ENCODE assay signal across 20 cellular contexts in the genomic region with DNA sequence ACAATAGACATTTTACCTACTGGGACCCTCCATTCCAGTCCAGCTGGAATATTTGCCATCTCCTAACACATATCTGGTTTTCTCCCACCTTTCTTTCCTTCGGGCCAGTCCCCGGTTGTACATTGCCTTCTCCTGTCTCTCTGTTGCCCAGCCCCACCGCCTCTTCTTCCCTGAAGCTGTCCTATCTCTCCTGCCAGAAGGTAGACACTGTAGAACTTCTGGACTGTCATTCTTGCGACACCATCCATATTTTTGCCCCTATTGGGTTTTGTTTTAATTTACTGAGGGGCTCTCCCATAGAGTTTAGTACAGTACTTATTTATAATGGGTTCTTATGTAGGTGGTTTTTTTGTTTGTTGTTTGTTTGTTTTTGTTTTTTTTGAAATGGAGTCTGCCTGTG. TPM values are rescaled to one million over a fixed set of nuclear protein-coding genes. Genes with fewer than 3 reads are reported as not detected.
DNase-seq lines count a peak whose midpoint lies in the region; ATAC-seq, FAIRE-seq and TF ChIP-seq lines count a peak whose summit lies in the region.
"Had no signal": no experiment of that assay in that cellular context is flagged by ENCODE, and none has a peak within 500 bp of the region (broad histone marks: within the 10 kb centered on the region; RNA-seq: fewer than 3 reads in every experiment).

No MANE protein-coding gene starts in this region.

- BruUV-seq in HepG2 (replicated peaks; lab: Mats Ljungman, UMichigan) = no TSS peak

- H3K9ac ChIP-seq in HepG2 (ENCODE audit: insufficient read depth, low read depth, low read length) = no peak overlapping the region

- no peak for TF ChIP-seq RAD21 in HepG2 (CRISPR knock-in tag; IDR thresholded peaks at IDR 0.05)

- DNase-seq in HepG2 (ENCODE audit: low spot score) (no peak), right lobe of liver (no peak), type B pancreatic cell (ENCODE audit: extremely low spot score, unreplicated experiment) (no peak), G401 (ENCODE audit: low spot score) (no peak), epidermal melanocyte (ENCODE audit: insufficient read length, low spot score) (no peak)
- DNase-seq: COR-L47; GF-D8; H9; NCI-H1105 treated with DMSO at 0.1 percent for 48 hours; NCI-H1694; NCI-H2081 treated with DMSO at 0.1 percent for 48 hours; NCI-H510A; NCI-H748 treated with DMSO at 0.1 percent for 48 hours; NK-92 treated with Interleukin-12 subunit alpha and Interleukin-12 subunit beta, amount 100 ng/mL, for 24 hours; Right ventricle myocardium superior had no signal

- H3K36me3 ChIP-seq in HepG2 (replicated peaks in 1 of 2; ENCODE audit: control insufficient read depth in 1 of 2, insufficient read depth in 2 of 2, low read length in 2 of 2) (no peaks in the 10 kb centered on the region; a peak in 1 of 5 replicates), right lobe of liver (no peaks in the 10 kb centered on the region)

- H3K9me3 Mint-ChIP-seq in nephron (no peaks in the 10 kb centered on the region), type B pancreatic cell (no peaks in the 10 kb centered on the region)
- H3K9me3 Mint-ChIP-seq: H9 had no signal

- H3K27me3 Mint-ChIP-seq in nephron (ENCODE audit: low read depth) (peaks cover 3% of the 10 kb centered on the region), type B pancreatic cell (no peaks in the 10 kb centered on the region)

- H3K79me2 ChIP-seq in HepG2 (ENCODE audit: insufficient read depth, low read length) = peaks cover 88% of the 10 kb centered on the region

- TF ChIP-seq EP300 in HepG2 (IDR thresholded peaks at IDR 0.05; ENCODE audit: low read depth in 2 of 2, low read length in 2 of 2) (no peak), HepG2 (CRISPR knock-in tag; IDR thresholded peaks at IDR 0.05; ENCODE audit: borderline replicate concordance) (no peak)

- no peaks in the 10 kb centered on the region for H3K9me3 ChIP-seq in HepG2 (ENCODE audit: low read length)
- H3K9me3 ChIP-seq in right lobe of liver = no peaks in the 10 kb centered on the region

- WGBS in HepG2 (ENCODE audit: low lambda C conversion rate) = 93% methylated on average over 4 of the region's 4 CpGs
- 88% methylated on average over 4 of the region's 4 CpGs for WGBS in right lobe of liver (ENCODE audit: insufficient coverage, low coverage, low lambda C conversion rate, missing lambda C conversion rate)

- no peak for FAIRE-seq in HepG2 (lab: Jason Lieb, UNC)
- FAIRE-seq: GM12878, GM19239, HTR-8/SVneo had no signal

- ATAC-seq in HepG2 (no peak), right lobe of liver (no peak)
- ATAC-seq: GM12878 had no signal

- peaks cover 5% of the 10 kb centered on the region for H3K36me3 Mint-ChIP-seq in nephron (ENCODE audit: low read depth)
- peaks cover 8% of the 10 kb centered on the region for H3K36me3 Mint-ChIP-seq in type B pancreatic cell

- H3K4me3 Mint-ChIP-seq in nephron (peak overlapping the region; percentile 46 to 60 (median 48)), type B pancreatic cell (peak overlapping the region; percentile 52)
- H3K4me3 Mint-ChIP-seq: H9 had no signal

- H3K4me1 Mint-ChIP-seq in nephron (peaks cover 62% of the 10 kb centered on the region), type B pancreatic cell (ENCODE audit: unreplicated experiment) (peaks cover 32% of the 10 kb centered on the region)

- POLR2A ChIA-PET in HepG2 (lab: Yijun Ruan, JAX) = interaction anchor here (3.1 to 3.5 kb wide), 2 partner anchors 8 to 20 kb away, joined by 14 to 31 read pairs; no protein-coding TSS in a partner anchor

- peak overlapping the region; percentile 27 to 73 (median 65) for H3K27ac Mint-ChIP-seq in nephron
- no peak overlapping the region for H3K27ac Mint-ChIP-seq in type B pancreatic cell

- H3K4me2 ChIP-seq in HepG2 (ENCODE audit: low read depth, low read length) = no peak overlapping the region

- intact Hi-C loops in HepG2 (cut with micrococcal nuclease; ENCODE audit: unreplicated experiment) (no loop called here), right lobe of liver (cut with DNase I) (no loop called here)

- in situ Hi-C loops in HepG2 (cut with HindIII; ENCODE audit: extremely low pct_ligation_motif_present, low pct_unique_long_range_greater_than_20kb) = no loop called here
- in situ Hi-C loops in G401 (cut with HindIII; ENCODE audit: low sequenced_read_pairs) = no loop called here

- H3K4me3 ChIP-seq in HepG2 (replicated peaks in 1 of 3; ENCODE audit: insufficient read depth in 1 of 3, low read depth in 2 of 3, low read length in 3 of 3) (no peak overlapping the region), right lobe of liver (no peak overlapping the region)
- H3K4me3 ChIP-seq: GM12878 had no signal

- H4K20me1 ChIP-seq in HepG2 (ENCODE audit: insufficient read depth, low read length) = peaks cover 8% of the 10 kb centered on the region

- H3K4me1 ChIP-seq in HepG2 (ENCODE audit: insufficient read depth, low read length) = peaks cover 62% of the 10 kb centered on the region
- H3K4me1 ChIP-seq in right lobe of liver = peaks cover 0 to 2% (median 0%) of the 10 kb centered on the region in 4 donors

- TF ChIP-seq CTCF in HepG2 (CRISPR knock-in tag; IDR thresholded peaks at IDR 0.05) (no peak), right lobe of liver (IDR thresholded peaks at IDR 0.05) (no peak), nephron (IDR thresholded peaks at IDR 0.05; ENCODE audit: unreplicated experiment in 3 of 3) (no peak), type B pancreatic cell (conservative IDR thresholded peaks at IDR 0.05) (no peak)

- CTCF ChIA-PET in HepG2 (lab: Yijun Ruan, JAX; ENCODE audit: low intra/inter-chr PET ratio, low total read pairs) = no interaction called here

- TF ChIP-seq POLR2A in HepG2 (IDR thresholded peaks at IDR 0.05; ENCODE audit: insufficient read depth in 1 of 2, low read depth in 2 of 2, low read length in 2 of 2) = no peak
- TF ChIP-seq POLR2A in right lobe of liver (IDR thresholded peaks at IDR 0.05) = no peak

- no peaks in the 10 kb centered on the region; a peak in 1 of 5 replicates for H3K27me3 ChIP-seq in HepG2 (ENCODE audit: control insufficient read depth in 1 of 2, insufficient read depth in 2 of 2, low read length in 2 of 2)
- H3K27me3 ChIP-seq in right lobe of liver = no peaks in the 10 kb centered on the region

- no peak overlapping the region for H2AFZ ChIP-seq in HepG2 (ENCODE audit: low read length)

- H3K27ac ChIP-seq in HepG2 (ENCODE audit: extremely low read length, insufficient read depth, low read length) (no peak overlapping the region), right lobe of liver (no peak overlapping the region)
- H3K27ac ChIP-seq: 22Rv1 had no signal

RNA-seq across cellular contexts. Expression of a gene that starts 4.9 kb away (rescaled TPM):
- total RNA-seq in HepG2 (2016; rRNA removed; fragmentation: Illumina TruSeq; extraction: Trizol) = 48.5 and 99.8 TPM in 2 replicates
- total RNA-seq in HepG2 (2016; cell fraction: cytosol; rRNA removed; fragmentation: Illumina TruSeq; extraction: Trizol; ENCODE audit: low read depth) = 16.1 and 17.5 TPM in 2 replicates
- total RNA-seq in HepG2 (2016; cell fraction: insoluble cytoplasmic fraction; rRNA removed; fragmentation: Illumina TruSeq; extraction: Trizol) = 42.2 and 99.6 TPM in 2 replicates
- total RNA-seq in HepG2 (2016; cell fraction: membrane; rRNA removed; fragmentation: Illumina TruSeq; extraction: Trizol) = 29.0 and 31.7 TPM in 2 replicates
- total RNA-seq in HepG2 (2016; cell fraction: nucleus; rRNA removed; fragmentation: Illumina TruSeq; extraction: Trizol) = 111 and 135 TPM in 2 replicates
- polyA plus RNA-seq in HepG2 (2011; rRNA removed) = 98.5 and 116 TPM in 2 replicates
- 75.5 and 97.3 TPM in 2 replicates for polyA plus RNA-seq in HepG2 (2011; cell fraction: cytosol; rRNA removed)
- polyA plus RNA-seq in HepG2 (2011; cell fraction: nucleus; rRNA removed) = 240 and 289 TPM in 2 replicates
- polyA plus RNA-seq in HepG2 (2012) = 93.9 and 95.7 TPM in 2 replicates
- polyA plus RNA-seq in HepG2 (2016; cell fraction: cytosol; fragmentation: Illumina TruSeq; extraction: Trizol; ENCODE audit: low read depth) = 6.8 and 7.3 TPM in 2 replicates
- 34.4 and 38.1 TPM in 2 replicates for polyA plus RNA-seq in HepG2 (2016; cell fraction: insoluble cytoplasmic fraction; fragmentation: Illumina TruSeq; extraction: Trizol; ENCODE audit: low read depth)
- polyA plus RNA-seq in HepG2 (2016; cell fraction: membrane; fragmentation: Illumina TruSeq; extraction: Trizol; ENCODE audit: low read depth) = 12.8 and 15.4 TPM in 2 replicates
- 220 and 224 TPM in 2 replicates for polyA plus RNA-seq in HepG2 (2016; cell fraction: nucleus; fragmentation: Illumina TruSeq; extraction: Trizol; ENCODE audit: insufficient read depth, low read depth)
- polyA minus RNA-seq in HepG2 (2011; rRNA and poly(A)+ RNA removed; ENCODE audit: low replicate concordance) = 0.19 and 231 TPM in 2 replicates
- polyA minus RNA-seq in HepG2 (2011; cell fraction: cytosol; rRNA and poly(A)+ RNA removed) = 83.9 and 88.1 TPM in 2 replicates
- polyA minus RNA-seq in HepG2 (2011; cell fraction: nucleus; rRNA and poly(A)+ RNA removed) = 66.0 and 71.1 TPM in 2 replicates
- total RNA-seq in right lobe of liver = 1 to 10 TPM in 3 of 6 experiments, under 1 TPM in 3; 0.55 to 1.8 (median 0.99) TPM
- 115 and 155 TPM in 2 replicates for total RNA-seq in type B pancreatic cell (ENCODE audit: low replicate concordance)
- 237 and 257 TPM in 2 replicates for total RNA-seq in G401 (2014; rRNA removed; shearing (Covaris generic))

RNA-seq across cellular contexts. Expression of a gene that starts 21.6 kb away (rescaled TPM):
- 45.4 and 45.8 TPM in 2 replicates for total RNA-seq in HepG2 (2016; rRNA removed; fragmentation: Illumina TruSeq; extraction: Trizol)
- 8.5 and 8.8 TPM in 2 replicates for total RNA-seq in HepG2 (2016; cell fraction: cytosol; rRNA removed; fragmentation: Illumina TruSeq; extraction: Trizol; ENCODE audit: low read depth)
- total RNA-seq in HepG2 (2016; cell fraction: insoluble cytoplasmic fraction; rRNA removed; fragmentation: Illumina TruSeq; extraction: Trizol) = 47.2 and 51.0 TPM in 2 replicates
- 13.3 and 15.2 TPM in 2 replicates for total RNA-seq in HepG2 (2016; cell fraction: membrane; rRNA removed; fragmentation: Illumina TruSeq; extraction: Trizol)
- total RNA-seq in HepG2 (2016; cell fraction: nucleus; rRNA removed; fragmentation: Illumina TruSeq; extraction: Trizol) = 35.8 and 40.4 TPM in 2 replicates
- 70.4 and 89.4 TPM in 2 replicates for polyA plus RNA-seq in HepG2 (2011; rRNA removed)
- polyA plus RNA-seq in HepG2 (2011; cell fraction: cytosol; rRNA removed) = 29.9 and 38.2 TPM in 2 replicates
- 249 and 270 TPM in 2 replicates for polyA plus RNA-seq in HepG2 (2011; cell fraction: nucleus; rRNA removed)
- polyA plus RNA-seq in HepG2 (2012) = 56.0 and 58.1 TPM in 2 replicates
- polyA plus RNA-seq in HepG2 (2016; cell fraction: cytosol; fragmentation: Illumina TruSeq; extraction: Trizol; ENCODE audit: low read depth) = 4.5 and 5.4 TPM in 2 replicates
- 32.7 and 33.8 TPM in 2 replicates for polyA plus RNA-seq in HepG2 (2016; cell fraction: insoluble cytoplasmic fraction; fragmentation: Illumina TruSeq; extraction: Trizol; ENCODE audit: low read depth)
- 6.9 and 7.6 TPM in 2 replicates for polyA plus RNA-seq in HepG2 (2016; cell fraction: membrane; fragmentation: Illumina TruSeq; extraction: Trizol; ENCODE audit: low read depth)
- polyA plus RNA-seq in HepG2 (2016; cell fraction: nucleus; fragmentation: Illumina TruSeq; extraction: Trizol; ENCODE audit: insufficient read depth, low read depth) = 72.9 and 91.6 TPM in 2 replicates
- 12.0 and 88.9 TPM in 2 replicates for polyA minus RNA-seq in HepG2 (2011; rRNA and poly(A)+ RNA removed; ENCODE audit: low replicate concordance)
- 22.5 and 32.4 TPM in 2 replicates for polyA minus RNA-seq in HepG2 (2011; cell fraction: cytosol; rRNA and poly(A)+ RNA removed)
- polyA minus RNA-seq in HepG2 (2011; cell fraction: nucleus; rRNA and poly(A)+ RNA removed) = 64.2 and 74.3 TPM in 2 replicates
- total RNA-seq in right lobe of liver = 100 to 1,000 TPM in 1 of 6 experiments, 10 to 100 TPM in 5; 45.8 to 134 (median 65.0) TPM
- total RNA-seq in type B pancreatic cell (ENCODE audit: low replicate concordance) = 33.2 and 36.4 TPM in 2 replicates
- total RNA-seq in G401 (2014; rRNA removed; shearing (Covaris generic)) = 13.8 and 14.1 TPM in 2 replicates

RNA-seq across cellular contexts. Expression of a gene that starts 21.8 kb away (rescaled TPM):
- 56.1 and 56.8 TPM in 2 replicates for total RNA-seq in HepG2 (2016; rRNA removed; fragmentation: Illumina TruSeq; extraction: Trizol)
- 24.7 and 25.2 TPM in 2 replicates for total RNA-seq in HepG2 (2016; cell fraction: cytosol; rRNA removed; fragmentation: Illumina TruSeq; extraction: Trizol; ENCODE audit: low read depth)
- 45.8 and 58.5 TPM in 2 replicates for total RNA-seq in HepG2 (2016; cell fraction: insoluble cytoplasmic fraction; rRNA removed; fragmentation: Illumina TruSeq; extraction: Trizol)
- 19.8 and 24.7 TPM in 2 replicates for total RNA-seq in HepG2 (2016; cell fraction: membrane; rRNA removed; fragmentation: Illumina TruSeq; extraction: Trizol)
- total RNA-seq in HepG2 (2016; cell fraction: nucleus; rRNA removed; fragmentation: Illumina TruSeq; extraction: Trizol) = 29.3 and 31.1 TPM in 2 replicates
- 65.6 and 69.9 TPM in 2 replicates for polyA plus RNA-seq in HepG2 (2011; rRNA removed)
- 54.5 and 71.8 TPM in 2 replicates for polyA plus RNA-seq in HepG2 (2011; cell fraction: cytosol; rRNA removed)
- polyA plus RNA-seq in HepG2 (2011; cell fraction: nucleus; rRNA removed) = 75.8 and 91.0 TPM in 2 replicates
- 95.2 and 116 TPM in 2 replicates for polyA plus RNA-seq in HepG2 (2012)
- 24.0 and 25.5 TPM in 2 replicates for polyA plus RNA-seq in HepG2 (2016; cell fraction: cytosol; fragmentation: Illumina TruSeq; extraction: Trizol; ENCODE audit: low read depth)
- polyA plus RNA-seq in HepG2 (2016; cell fraction: insoluble cytoplasmic fraction; fragmentation: Illumina TruSeq; extraction: Trizol; ENCODE audit: low read depth) = 88.5 and 104 TPM in 2 replicates
- polyA plus RNA-seq in HepG2 (2016; cell fraction: membrane; fragmentation: Illumina TruSeq; extraction: Trizol; ENCODE audit: low read depth) = 24.2 and 27.0 TPM in 2 replicates
- 91.3 and 95.0 TPM in 2 replicates for polyA plus RNA-seq in HepG2 (2016; cell fraction: nucleus; fragmentation: Illumina TruSeq; extraction: Trizol; ENCODE audit: insufficient read depth, low read depth)
- polyA minus RNA-seq in HepG2 (2011; rRNA and poly(A)+ RNA removed; ENCODE audit: low replicate concordance) = 45.8 and 60.7 TPM in 2 replicates
- polyA minus RNA-seq in HepG2 (2011; cell fraction: cytosol; rRNA and poly(A)+ RNA removed) = 30.5 and 54.2 TPM in 2 replicates
- 18.3 and 19.6 TPM in 2 replicates for polyA minus RNA-seq in HepG2 (2011; cell fraction: nucleus; rRNA and poly(A)+ RNA removed)
- total RNA-seq in right lobe of liver = 10 to 100 TPM; 41.6 to 63.1 (median 60.4) TPM
- total RNA-seq in type B pancreatic cell (ENCODE audit: low replicate concordance) = 58.6 and 71.8 TPM in 2 replicates
- total RNA-seq in G401 (2014; rRNA removed; shearing (Covaris generic)) = 51.0 and 92.2 TPM in 2 replicates

RNA-seq across cellular contexts. Expression of a gene that starts 27.4 kb away (rescaled TPM):
- 30.7 and 32.0 TPM in 2 replicates for total RNA-seq in HepG2 (2016; rRNA removed; fragmentation: Illumina TruSeq; extraction: Trizol)
- total RNA-seq in HepG2 (2016; cell fraction: cytosol; rRNA removed; fragmentation: Illumina TruSeq; extraction: Trizol; ENCODE audit: low read depth) = 1.6 and 2.2 TPM in 2 replicates
- 27.3 and 31.2 TPM in 2 replicates for total RNA-seq in HepG2 (2016; cell fraction: insoluble cytoplasmic fraction; rRNA removed; fragmentation: Illumina TruSeq; extraction: Trizol)
- total RNA-seq in HepG2 (2016; cell fraction: membrane; rRNA removed; fragmentation: Illumina TruSeq; extraction: Trizol) = 5.8 and 6.7 TPM in 2 replicates
- 34.6 and 35.9 TPM in 2 replicates for total RNA-seq in HepG2 (2016; cell fraction: nucleus; rRNA removed; fragmentation: Illumina TruSeq; extraction: Trizol)
- polyA plus RNA-seq in HepG2 (2011; rRNA removed) = 60.7 and 79.4 TPM in 2 replicates
- 38.0 and 49.6 TPM in 2 replicates for polyA plus RNA-seq in HepG2 (2011; cell fraction: cytosol; rRNA removed)
- polyA plus RNA-seq in HepG2 (2011; cell fraction: nucleus; rRNA removed) = 221 and 265 TPM in 2 replicates
- polyA plus RNA-seq in HepG2 (2012) = 36.5 and 41.4 TPM in 2 replicates
- polyA plus RNA-seq in HepG2 (2016; cell fraction: cytosol; fragmentation: Illumina TruSeq; extraction: Trizol; ENCODE audit: low read depth) = 1.1 and 1.4 TPM in 2 replicates
- polyA plus RNA-seq in HepG2 (2016; cell fraction: insoluble cytoplasmic fraction; fragmentation: Illumina TruSeq; extraction: Trizol; ENCODE audit: low read depth) = 16.9 and 21.5 TPM in 2 replicates
- polyA plus RNA-seq in HepG2 (2016; cell fraction: membrane; fragmentation: Illumina TruSeq; extraction: Trizol; ENCODE audit: low read depth) = 2.2 and 2.7 TPM in 2 replicates
- 63.7 and 70.4 TPM in 2 replicates for polyA plus RNA-seq in HepG2 (2016; cell fraction: nucleus; fragmentation: Illumina TruSeq; extraction: Trizol; ENCODE audit: insufficient read depth, low read depth)
- 14.4 and 143 TPM in 2 replicates for polyA minus RNA-seq in HepG2 (2011; rRNA and poly(A)+ RNA removed; ENCODE audit: low replicate concordance)
- 44.5 and 45.5 TPM in 2 replicates for polyA minus RNA-seq in HepG2 (2011; cell fraction: cytosol; rRNA and poly(A)+ RNA removed)
- 65.0 and 67.0 TPM in 2 replicates for polyA minus RNA-seq in HepG2 (2011; cell fraction: nucleus; rRNA and poly(A)+ RNA removed)
- total RNA-seq in right lobe of liver = 10 to 100 TPM in 1 of 6 experiments, 1 to 10 TPM in 5; 6.5 to 12.7 (median 8.8) TPM
- 53.7 and 65.0 TPM in 2 replicates for total RNA-seq in type B pancreatic cell (ENCODE audit: low replicate concordance)
- total RNA-seq in G401 (2014; rRNA removed; shearing (Covaris generic)) = 29.0 and 33.1 TPM in 2 replicates

RNA-seq across cellular contexts. Expression of a gene that starts 59.6 kb away (rescaled TPM):
- 144 and 184 TPM in 2 replicates for total RNA-seq in HepG2 (2016; rRNA removed; fragmentation: Illumina TruSeq; extraction: Trizol)
- total RNA-seq in HepG2 (2016; cell fraction: cytosol; rRNA removed; fragmentation: Illumina TruSeq; extraction: Trizol; ENCODE audit: low read depth) = 41.5 and 43.9 TPM in 2 replicates
- 139 and 185 TPM in 2 replicates for total RNA-seq in HepG2 (2016; cell fraction: insoluble cytoplasmic fraction; rRNA removed; fragmentation: Illumina TruSeq; extraction: Trizol)
- 82.9 and 85.4 TPM in 2 replicates for total RNA-seq in HepG2 (2016; cell fraction: membrane; rRNA removed; fragmentation: Illumina TruSeq; extraction: Trizol)
- 49.7 and 52.1 TPM in 2 replicates for total RNA-seq in HepG2 (2016; cell fraction: nucleus; rRNA removed; fragmentation: Illumina TruSeq; extraction: Trizol)
- polyA plus RNA-seq in HepG2 (2011; rRNA removed) = 29.5 and 31.1 TPM in 2 replicates
- polyA plus RNA-seq in HepG2 (2011; cell fraction: cytosol; rRNA removed) = 28.3 and 36.3 TPM in 2 replicates
- 8.2 and 11.1 TPM in 2 replicates for polyA plus RNA-seq in HepG2 (2011; cell fraction: nucleus; rRNA removed)
- polyA plus RNA-seq in HepG2 (2012) = 35.6 and 36.9 TPM in 2 replicates
- polyA plus RNA-seq in HepG2 (2016; cell fraction: cytosol; fragmentation: Illumina TruSeq; extraction: Trizol; ENCODE audit: low read depth) = 26.9 and 28.8 TPM in 2 replicates
- 145 and 156 TPM in 2 replicates for polyA plus RNA-seq in HepG2 (2016; cell fraction: insoluble cytoplasmic fraction; fragmentation: Illumina TruSeq; extraction: Trizol; ENCODE audit: low read depth)
- 45.9 and 51.4 TPM in 2 replicates for polyA plus RNA-seq in HepG2 (2016; cell fraction: membrane; fragmentation: Illumina TruSeq; extraction: Trizol; ENCODE audit: low read depth)
- 64.0 and 64.6 TPM in 2 replicates for polyA plus RNA-seq in HepG2 (2016; cell fraction: nucleus; fragmentation: Illumina TruSeq; extraction: Trizol; ENCODE audit: insufficient read depth, low read depth)
- polyA minus RNA-seq in HepG2 (2011; rRNA and poly(A)+ RNA removed; ENCODE audit: low replicate concordance) = 22.6 and 58.3 TPM in 2 replicates
- polyA minus RNA-seq in HepG2 (2011; cell fraction: cytosol; rRNA and poly(A)+ RNA removed) = 22.8 and 24.6 TPM in 2 replicates
- 12.1 and 18.5 TPM in 2 replicates for polyA minus RNA-seq in HepG2 (2011; cell fraction: nucleus; rRNA and poly(A)+ RNA removed)
- total RNA-seq in right lobe of liver = 10 to 100 TPM; 21.8 to 45.0 (median 23.3) TPM
- total RNA-seq in type B pancreatic cell (ENCODE audit: low replicate concordance) = 51.7 and 56.7 TPM in 2 replicates
- total RNA-seq in G401 (2014; rRNA removed; shearing (Covaris generic)) = 140 and 164 TPM in 2 replicates

Comparison
In these comparisons a context has a peak if more than half of its experiments do, and no peak if none do; other contexts are left out.
1. RNA of a gene that starts 4.9 kb away (total RNA-seq): 237 to 257 TPM in G401, 115 to 155 TPM in type B pancreatic cell and 16.1 to 135 TPM in HepG2; 0.55 to 1.8 TPM in right lobe of liver; every median in the first group is over 4 times any median in the second.